Comparison of ENCODE assay signal across 8 cellular contexts in the genomic region with DNA sequence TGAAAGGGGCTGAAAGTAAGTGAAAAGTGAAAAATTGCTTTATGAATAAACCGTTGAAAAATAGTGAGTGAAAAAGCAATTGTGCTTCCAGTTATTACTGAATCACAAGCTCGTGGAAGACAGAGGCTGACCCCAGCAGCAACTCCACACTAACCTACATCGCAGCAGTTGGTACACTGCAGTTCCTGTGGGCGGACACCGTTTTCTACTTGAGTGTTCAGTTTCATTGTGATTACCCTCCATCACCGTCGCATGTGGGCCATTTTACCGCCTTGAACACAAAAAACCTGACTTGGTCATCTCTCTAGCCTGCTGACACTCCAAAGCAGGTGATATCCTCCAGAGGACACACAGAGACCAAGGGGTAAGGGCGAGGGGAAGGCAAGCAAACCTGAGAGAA. TPM values are rescaled to one million over a fixed set of nuclear protein-coding genes. Genes with fewer than 3 reads are reported as not detected.
DNase-seq lines count a peak whose midpoint lies in the region; ATAC-seq, FAIRE-seq and TF ChIP-seq lines count a peak whose summit lies in the region.

No MANE protein-coding gene starts in this region.

- H3K9me3 Mint-ChIP-seq in activated CD4-positive, alpha-beta memory T cell treated with anti-CD3 and anti-CD28 coated beads, Interleukin-2, amount 10 ng/mL, durations not matched to agents 7 days and 5 days = peaks cover 7% of the 10 kb centered on the region

- TF ChIP-seq POLR2A in ovary (IDR thresholded peaks at IDR 0.05) = no peak

- WGBS in ovary, 3 donors = 88 to 90% (median 90%) methylated on average over 9 of the region's 9 CpGs

- no peaks in the 10 kb centered on the region for H3K36me3 ChIP-seq in kidney (ENCODE audit: control insufficient read depth in 1 of 2, insufficient read depth in 2 of 2, low read length in 2 of 2)
- H3K36me3 ChIP-seq in ovary = no peaks in the 10 kb centered on the region

- TF ChIP-seq EP300 in ovary (IDR thresholded peaks at IDR 0.05) = no peak

- DNase-seq in activated CD4-positive, alpha-beta memory T cell treated with anti-CD3 and anti-CD28 coated beads, Interleukin-2, amount 10 ng/mL, durations not matched to agents 7 days and 5 days = peak; percentile 77
- DNase-seq in stimulated activated CD8-positive, alpha-beta memory T cell treated with anti-CD3 and anti-CD28 coated beads, Interleukin-2, amount 100 ng/mL, for 48 hours (ENCODE audit: low read depth in 2 of 2) = peak; percentile 60 to 69
- no peak for DNase-seq in dorsolateral prefrontal cortex
- DNase-seq in kidney = no peak
- DNase-seq in cardiac septum (ENCODE audit: low spot score) = no peak
- no peak for DNase-seq in ovary

- H3K27me3 Mint-ChIP-seq in activated CD4-positive, alpha-beta memory T cell treated with anti-CD3 and anti-CD28 coated beads, Interleukin-2, amount 10 ng/mL, durations not matched to agents 7 days and 5 days = peaks cover 3% of the 10 kb centered on the region

- H3K4me3 ChIP-seq in dorsolateral prefrontal cortex (no peak overlapping the region), kidney (ENCODE audit: low read length in 2 of 2) (no peak overlapping the region), ovary (no peak overlapping the region)

- no peak for FAIRE-seq in kidney (lab: Jason Lieb, UNC)

- no peaks in the 10 kb centered on the region for H3K27me3 ChIP-seq in dorsolateral prefrontal cortex
- no peaks in the 10 kb centered on the region for H3K27me3 ChIP-seq in ovary

- no peak overlapping the region for H3K27ac ChIP-seq in dorsolateral prefrontal cortex
- no peak overlapping the region for H3K27ac ChIP-seq in kidney (ENCODE audit: low read depth in 2 of 2, low read length in 2 of 2)
- H3K27ac ChIP-seq in ovary = no peak overlapping the region

- H3K27ac Mint-ChIP-seq in activated CD4-positive, alpha-beta memory T cell treated with anti-CD3 and anti-CD28 coated beads, Interleukin-2, amount 10 ng/mL, durations not matched to agents 7 days and 5 days = peak overlapping the region; percentile 85

- peaks cover 22% of the 10 kb centered on the region for H3K36me3 Mint-ChIP-seq in activated CD4-positive, alpha-beta memory T cell treated with anti-CD3 and anti-CD28 coated beads, Interleukin-2, amount 10 ng/mL, durations not matched to agents 7 days and 5 days (ENCODE audit: low read depth)

- no peak overlapping the region for H3K9ac ChIP-seq in kidney (ENCODE audit: low read length in 2 of 2)

- intact Hi-C loops in dorsolateral prefrontal cortex (cut with DNase I) = no loop called here
- intact Hi-C loops in kidney (cut with DNase I) = no loop called here
- intact Hi-C loops in cardiac septum (cut with DNase I) = no loop called here
- intact Hi-C loops in ovary (cut with DNase I) = no loop called here

- POLR2A ChIA-PET in activated CD4-positive, alpha-beta memory T cell treated with anti-CD3 and anti-CD28 coated beads, Interleukin-2, amount 10 ng/mL, durations not matched to agents 7 days and 5 days (lab: Charles Lee) = interaction anchor here (1.0 to 9.8 kb wide), 15 partner anchors 9 to 131 kb away, joined by 3 to 241 read pairs (median 3); a partner anchor contains a TSS

- H3K4me1 ChIP-seq in kidney (ENCODE audit: control insufficient read depth in 1 of 2, insufficient read depth in 1 of 2, low read depth in 1 of 2, low read length in 2 of 2) = no peaks in the 10 kb centered on the region
- no peaks in the 10 kb centered on the region for H3K4me1 ChIP-seq in ovary (ENCODE audit: insufficient read depth)

- H3K4me3 Mint-ChIP-seq in activated CD4-positive, alpha-beta memory T cell treated with anti-CD3 and anti-CD28 coated beads, Interleukin-2, amount 10 ng/mL, durations not matched to agents 7 days and 5 days = peak overlapping the region; percentile 36

- ATAC-seq in GM19328 (IDR thresholded peaks at IDR 0.05; ENCODE audit: unreplicated experiment) (peak; percentile 77), HG03039 (IDR thresholded peaks at IDR 0.05; ENCODE audit: unreplicated experiment) (peak; percentile 80)

- H3K9me3 ChIP-seq in kidney (ENCODE audit: control insufficient read depth in 1 of 2, low read length in 2 of 2) (peaks cover 0 to 3% of the 10 kb centered on the region in 2 donors), ovary (no peaks in the 10 kb centered on the region)

- peaks cover 95% of the 10 kb centered on the region for H3K4me1 Mint-ChIP-seq in activated CD4-positive, alpha-beta memory T cell treated with anti-CD3 and anti-CD28 coated beads, Interleukin-2, amount 10 ng/mL, durations not matched to agents 7 days and 5 days

- CTCF ChIA-PET in activated CD4-positive, alpha-beta memory T cell treated with anti-CD3 and anti-CD28 coated beads, Interleukin-2, amount 10 ng/mL, durations not matched to agents 7 days and 5 days (lab: Charles Lee) = interaction anchor here (0.7 to 1.6 kb wide), 4 partner anchors 11 to 74 kb away, joined by 3 to 4 read pairs (median 3); no protein-coding TSS in a partner anchor

- TF ChIP-seq CTCF in dorsolateral prefrontal cortex (IDR thresholded peaks at IDR 0.05 in 54 of 56, conservative IDR thresholded peaks at IDR 0.05 in 2 of 56; ENCODE audit: low read depth in 1 of 56, partially characterized antibody in 56 of 56) (no peak), kidney (IDR thresholded peaks at IDR 0.05; ENCODE audit: borderline replicate concordance, extremely low read depth, insufficient read depth) (no peak), ovary (IDR thresholded peaks at IDR 0.05) (no peak)

RNA-seq across cellular contexts. Expression of a gene that starts 28.4 kb away (rescaled TPM):
- total RNA-seq in activated CD4-positive, alpha-beta memory T cell treated with anti-CD3 and anti-CD28 coated beads, Interleukin-2, amount 10 ng/mL, durations not matched to agents 7 days and 5 days = 100 to 1,000 TPM; 112 to 115 TPM
- total RNA-seq in dorsolateral prefrontal cortex = 1 to 10 TPM; 1.9 to 9.7 (median 4.6) TPM
- 23.0 TPM for total RNA-seq in kidney
- polyA plus RNA-seq in kidney (ENCODE audit: insufficient read depth, low read depth, low replicate concordance) = 0.86 TPM
- total RNA-seq in cardiac septum = 2.0 TPM
- 10 to 100 TPM in 1 of 7 donors, 1 to 10 TPM in 6; 3.5 to 10.6 (median 4.4) TPM for total RNA-seq in ovary
- 1 to 10 TPM; 2.7 to 7.2 TPM for polyA plus RNA-seq in ovary

Comparison
In these comparisons a context has a peak if more than half of its experiments do, and no peak if none do; other contexts are left out.
1. DNase-seq: peak in activated CD4-positive, alpha-beta memory T cell treated with anti-CD3 and anti-CD28 coated beads, Interleukin-2, amount 10 ng/mL, durations not matched to agents 7 days and 5 days (single experiment) and stimulated activated CD8-positive, alpha-beta memory T cell treated with anti-CD3 and anti-CD28 coated beads, Interleukin-2, amount 100 ng/mL, for 48 hours (2 of 2); none in dorsolateral prefrontal cortex (0 of 10), kidney (single experiment), cardiac septum (single experiment) and ovary (0 of 5).